In the genomic region with DNA sequence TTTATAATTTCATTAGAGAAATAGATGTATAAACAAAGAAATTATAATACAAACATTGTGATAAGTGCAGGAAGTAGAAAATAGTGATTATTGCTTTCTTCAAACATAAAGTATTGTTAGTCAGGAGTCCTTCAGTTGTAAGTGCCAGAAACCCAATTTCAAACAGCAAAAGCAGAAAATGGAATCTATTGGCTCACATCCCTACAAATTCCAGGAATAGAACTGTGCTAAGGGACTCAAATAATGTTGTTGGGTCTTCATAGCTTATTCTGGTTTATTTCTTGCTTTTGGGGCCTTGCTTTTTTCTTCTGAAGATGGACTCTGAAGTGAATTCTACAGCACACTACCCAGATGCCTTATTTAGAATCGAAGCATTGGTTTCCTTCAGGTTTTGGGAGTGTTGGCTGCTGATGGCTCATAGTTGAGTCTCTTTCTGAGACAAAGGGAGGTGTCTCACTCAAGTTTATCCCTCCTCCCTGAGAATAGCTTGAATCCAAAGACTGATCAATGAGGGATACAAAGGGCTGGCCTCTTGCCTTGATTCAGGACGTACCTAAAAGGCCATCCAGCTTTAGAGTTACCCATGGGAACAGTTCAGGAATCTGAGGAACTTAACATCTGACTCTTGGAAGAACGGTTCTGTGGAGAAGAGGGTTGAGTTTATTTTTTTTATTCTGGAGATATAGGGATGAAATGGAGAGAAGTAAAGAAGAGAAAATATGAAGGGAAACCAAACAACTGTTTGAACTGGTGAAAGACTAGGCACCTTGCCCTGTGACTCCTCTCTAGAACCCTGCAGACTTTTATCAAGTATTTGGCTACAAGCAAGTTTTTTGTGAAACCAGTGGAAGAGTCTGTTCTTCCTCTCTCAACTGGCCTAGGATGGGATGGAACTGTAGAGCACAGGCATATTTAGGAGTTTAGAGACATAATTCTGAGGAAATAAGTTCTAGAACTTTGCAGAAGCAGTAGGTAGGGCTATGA, we compare ENCODE assay signal across 17 cellular contexts.
"Had no signal": no experiment of that assay in that cellular context is flagged by ENCODE, and none has a peak within 500 bp of the region (broad histone marks: within the 10 kb centered on the region; RNA-seq: fewer than 3 reads in every experiment).

No MANE protein-coding gene starts in this region.

- DNase-seq: activated CD4-positive, alpha-beta T cell treated with anti-CD3 and anti-CD28 coated beads, Interleukin-2, amount 50 U/mL, for 4 hours; activated effector memory CD4-positive, alpha-beta T cell treated with anti-CD3 and anti-CD28 coated beads, Interleukin-2, amount 50 U/mL, for 16 hours; activated T-cell treated with anti-CD3 and anti-CD28 coated beads, Interleukin-2, amount 50 U/mL, for 72 hours; body of pancreas; colonic mucosa; endodermal cell; gastrocnemius medialis; heart left ventricle; kidney; left ventricle myocardium inferior; mesendoderm; natural killer cell; posterior cingulate gyrus; stimulated activated CD4-positive, alpha-beta T cell treated with anti-CD3 and anti-CD28 coated beads, Interleukin-2, amount 100 ng/mL, for 24 hours; transverse colon; uterus had no signal

- H3K4me3 ChIP-seq: body of pancreas, colonic mucosa, gastrocnemius medialis, heart left ventricle, left ventricle myocardium inferior, transverse colon, uterus had no signal

- ATAC-seq: activated T-cell treated with anti-CD3 and anti-CD28 coated beads, Interleukin-2, amount 50 U/mL, for 72 hours; body of pancreas; gastrocnemius medialis; heart left ventricle; natural killer cell had no signal

- H3K27me3 ChIP-seq: body of pancreas, colonic mucosa, gastrocnemius medialis, transverse colon, uterus had no signal

- FAIRE-seq: kidney had no signal

- H3K27ac ChIP-seq: body of pancreas, colonic mucosa, epithelial cell of prostate, gastrocnemius medialis, heart left ventricle, left ventricle myocardium inferior, transverse colon, uterus had no signal

- H3K4me1 ChIP-seq: body of pancreas, colonic mucosa, gastrocnemius medialis, transverse colon, uterus had no signal

- H3K36me3 ChIP-seq: colonic mucosa, gastrocnemius medialis, heart left ventricle, left ventricle myocardium inferior, transverse colon, uterus had no signal

- H3K9me3 ChIP-seq: body of pancreas, colonic mucosa, gastrocnemius medialis, heart left ventricle, transverse colon, uterus had no signal
